1 cellular context compared by ENCODE assay signal in the genomic region with DNA sequence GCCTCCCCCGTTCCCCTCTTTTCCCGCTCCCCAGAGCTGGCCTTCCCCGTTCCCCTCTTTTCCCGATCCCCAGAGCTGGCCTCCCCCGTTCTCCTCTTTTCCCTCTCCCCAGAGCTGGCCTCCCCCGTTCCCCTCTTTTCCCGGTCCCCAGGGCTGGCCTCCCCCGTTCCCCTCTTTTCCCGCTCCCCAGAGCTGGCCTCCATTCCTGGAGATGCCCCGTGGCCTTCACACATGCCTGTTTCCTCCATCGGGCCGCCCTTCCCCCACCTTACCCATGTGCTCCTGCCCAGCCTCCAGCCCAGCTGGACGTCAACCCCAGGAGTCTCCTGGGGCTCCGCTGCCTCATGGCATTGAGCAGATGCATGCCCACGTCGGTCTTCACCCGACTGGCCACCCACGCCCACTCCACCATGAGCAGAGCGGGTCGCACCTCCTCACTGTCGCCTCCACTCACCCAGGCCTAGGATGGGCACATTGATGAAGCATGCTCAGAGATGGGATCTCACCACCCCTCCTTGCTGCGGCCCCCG.
TF ChIP-seq lines count a peak whose summit lies in the region.

No MANE protein-coding gene starts in this region.

TF ChIP-seq in HepG2, 621 proteins besides CTCF, POLR2A, EP300 and RAD21 (continued from another document):
- TF ChIP-seq, protein P1, sequence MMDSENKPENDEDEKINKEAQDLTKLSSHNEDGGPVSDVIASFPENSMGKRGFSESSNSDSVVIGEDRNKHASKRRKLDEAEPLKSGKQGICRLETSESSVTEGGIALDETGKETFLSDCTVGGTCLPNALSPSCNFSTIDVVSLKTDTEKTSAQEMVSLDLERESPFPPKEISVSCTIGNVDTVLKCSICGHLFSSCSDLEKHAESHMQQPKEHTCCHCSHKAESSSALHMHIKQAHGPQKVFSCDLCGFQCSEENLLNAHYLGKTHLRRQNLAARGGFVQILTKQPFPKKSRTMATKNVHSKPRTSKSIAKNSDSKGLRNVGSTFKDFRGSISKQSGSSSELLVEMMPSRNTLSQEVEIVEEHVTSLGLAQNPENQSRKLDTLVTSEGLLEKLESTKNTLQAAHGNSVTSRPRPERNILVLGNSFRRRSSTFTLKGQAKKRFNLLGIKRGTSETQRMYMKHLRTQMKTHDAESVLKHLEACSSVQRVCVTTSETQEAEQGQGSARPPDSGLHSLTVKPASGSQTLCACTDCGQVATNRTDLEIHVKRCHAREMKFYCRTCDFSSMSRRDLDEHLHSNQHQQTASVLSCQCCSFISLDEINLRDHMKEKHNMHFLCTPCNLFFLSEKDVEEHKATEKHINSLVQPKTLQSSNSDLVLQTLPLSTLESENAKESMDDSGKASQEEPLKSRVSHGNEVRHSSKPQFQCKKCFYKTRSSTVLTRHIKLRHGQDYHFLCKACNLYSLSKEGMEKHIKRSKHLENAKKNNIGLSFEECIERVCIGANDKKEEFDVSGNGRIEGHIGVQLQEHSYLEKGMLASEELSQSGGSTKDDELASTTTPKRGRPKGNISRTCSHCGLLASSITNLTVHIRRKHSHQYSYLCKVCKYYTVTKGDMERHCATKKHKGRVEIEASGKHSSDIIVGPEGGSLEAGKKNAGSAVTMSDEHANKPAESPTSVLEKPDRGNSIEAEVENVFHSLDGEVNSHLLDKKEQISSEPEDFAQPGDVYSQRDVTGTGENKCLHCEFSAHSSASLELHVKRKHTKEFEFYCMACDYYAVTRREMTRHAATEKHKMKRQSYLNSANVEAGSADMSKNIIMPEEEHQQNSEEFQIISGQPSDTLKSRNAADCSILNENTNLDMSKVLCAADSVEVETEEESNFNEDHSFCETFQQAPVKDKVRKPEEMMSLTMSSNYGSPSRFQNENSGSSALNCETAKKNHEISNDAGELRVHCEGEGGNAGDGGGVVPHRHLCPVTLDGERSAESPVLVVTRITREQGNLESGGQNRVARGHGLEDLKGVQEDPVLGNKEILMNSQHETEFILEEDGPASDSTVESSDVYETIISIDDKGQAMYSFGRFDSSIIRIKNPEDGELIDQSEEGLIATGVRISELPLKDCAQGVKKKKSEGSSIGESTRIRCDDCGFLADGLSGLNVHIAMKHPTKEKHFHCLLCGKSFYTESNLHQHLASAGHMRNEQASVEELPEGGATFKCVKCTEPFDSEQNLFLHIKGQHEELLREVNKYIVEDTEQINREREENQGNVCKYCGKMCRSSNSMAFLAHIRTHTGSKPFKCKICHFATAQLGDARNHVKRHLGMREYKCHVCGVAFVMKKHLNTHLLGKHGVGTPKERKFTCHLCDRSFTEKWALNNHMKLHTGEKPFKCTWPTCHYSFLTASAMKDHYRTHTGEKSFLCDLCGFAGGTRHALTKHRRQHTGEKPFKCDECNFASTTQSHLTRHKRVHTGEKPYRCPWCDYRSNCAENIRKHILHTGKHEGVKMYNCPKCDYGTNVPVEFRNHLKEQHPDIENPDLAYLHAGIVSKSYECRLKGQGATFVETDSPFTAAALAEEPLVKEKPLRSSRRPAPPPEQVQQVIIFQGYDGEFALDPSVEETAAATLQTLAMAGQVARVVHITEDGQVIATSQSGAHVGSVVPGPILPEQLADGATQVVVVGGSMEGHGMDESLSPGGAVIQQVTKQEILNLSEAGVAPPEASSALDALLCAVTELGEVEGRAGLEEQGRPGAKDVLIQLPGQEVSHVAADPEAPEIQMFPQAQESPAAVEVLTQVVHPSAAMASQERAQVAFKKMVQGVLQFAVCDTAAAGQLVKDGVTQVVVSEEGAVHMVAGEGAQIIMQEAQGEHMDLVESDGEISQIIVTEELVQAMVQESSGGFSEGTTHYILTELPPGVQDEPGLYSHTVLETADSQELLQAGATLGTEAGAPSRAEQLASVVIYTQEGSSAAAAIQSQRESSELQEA (CRISPR knock-in tag; IDR thresholded peaks at IDR 0.05; ENCODE audit: not compliant biosample characterization) = no peak
- TF ChIP-seq SRSF1 (optimal IDR thresholded peaks at IDR 0.05; ENCODE audit: low read depth, low read length) (no peak), PAX8 (CRISPR knock-in tag; IDR thresholded peaks at IDR 0.05; ENCODE audit: borderline replicate concordance) (no peak), ZNF746 (CRISPR knock-in tag; IDR thresholded peaks at IDR 0.05) (no peak), NPAS2 (CRISPR knock-in tag; IDR thresholded peaks at IDR 0.05; ENCODE audit: borderline replicate concordance) (0 out of 2 replicates have a peak, but pooled peaks have one; percentile 62), MNT (IDR thresholded peaks at IDR 0.05) (0 out of 2 replicates have a peak, but pooled peaks have one; percentile 8), ZNF556 (CRISPR knock-in tag; IDR thresholded peaks at IDR 0.05; ENCODE audit: borderline replicate concordance) (no peak), ZNF724P (CRISPR knock-in tag; IDR thresholded peaks at IDR 0.05; ENCODE audit: borderline replicate concordance) (no peak), ZFP37 (CRISPR knock-in tag; IDR thresholded peaks at IDR 0.05; ENCODE audit: borderline replicate concordance) (no peak), TOPORS (CRISPR knock-in tag; IDR thresholded peaks at IDR 0.05) (no peak), ZNF281 (CRISPR knock-in tag; IDR thresholded peaks at IDR 0.05; ENCODE audit: borderline replicate concordance) (no peak), NR1H2 (CRISPR knock-in tag; IDR thresholded peaks at IDR 0.05; ENCODE audit: borderline replicate concordance, low read depth) (no peak), SKI (IDR thresholded peaks at IDR 0.05; ENCODE audit: partially characterized antibody) (no peak)
- TF ChIP-seq, protein P2, sequence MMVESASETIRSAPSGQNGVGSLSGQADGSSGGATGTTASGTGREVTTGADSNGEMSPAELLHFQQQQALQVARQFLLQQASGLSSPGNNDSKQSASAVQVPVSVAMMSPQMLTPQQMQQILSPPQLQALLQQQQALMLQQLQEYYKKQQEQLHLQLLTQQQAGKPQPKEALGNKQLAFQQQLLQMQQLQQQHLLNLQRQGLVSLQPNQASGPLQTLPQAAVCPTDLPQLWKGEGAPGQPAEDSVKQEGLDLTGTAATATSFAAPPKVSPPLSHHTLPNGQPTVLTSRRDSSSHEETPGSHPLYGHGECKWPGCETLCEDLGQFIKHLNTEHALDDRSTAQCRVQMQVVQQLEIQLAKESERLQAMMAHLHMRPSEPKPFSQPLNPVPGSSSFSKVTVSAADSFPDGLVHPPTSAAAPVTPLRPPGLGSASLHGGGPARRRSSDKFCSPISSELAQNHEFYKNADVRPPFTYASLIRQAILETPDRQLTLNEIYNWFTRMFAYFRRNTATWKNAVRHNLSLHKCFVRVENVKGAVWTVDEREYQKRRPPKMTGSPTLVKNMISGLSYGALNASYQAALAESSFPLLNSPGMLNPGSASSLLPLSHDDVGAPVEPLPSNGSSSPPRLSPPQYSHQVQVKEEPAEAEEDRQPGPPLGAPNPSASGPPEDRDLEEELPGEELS (CRISPR knock-in tag; IDR thresholded peaks at IDR 0.05) = no peak
TF ChIP-seq in HepG2: peak in this region for 4.
